In the genomic region with DNA sequence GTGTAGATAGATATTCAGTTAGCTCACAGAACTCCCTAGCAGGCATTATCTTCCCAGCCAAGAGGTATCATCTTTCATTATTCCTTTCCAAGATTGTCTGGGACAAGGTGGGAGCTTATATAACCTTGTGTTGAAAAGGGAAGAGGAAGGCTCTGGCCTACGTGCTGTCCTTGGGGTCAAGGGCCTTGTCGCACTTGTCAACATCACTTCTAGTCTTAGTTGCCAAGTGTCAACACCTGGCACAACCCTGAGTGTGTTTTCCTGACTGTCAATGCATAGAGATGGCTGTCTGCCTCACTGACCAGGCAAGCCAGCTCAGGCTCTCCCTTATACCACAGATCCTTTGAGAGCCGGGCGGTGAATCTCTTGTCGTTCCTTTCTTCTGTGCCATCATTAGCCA, we compare ENCODE assay signal across 18 cellular contexts.
DNase-seq lines count a peak whose midpoint lies in the region; ATAC-seq and TF ChIP-seq lines count a peak whose summit lies in the region.
"Had no signal": no experiment of that assay in that cellular context is flagged by ENCODE, and none has a peak within 500 bp of the region (broad histone marks: within the 10 kb centered on the region; RNA-seq: fewer than 3 reads in every experiment).

No MANE protein-coding gene starts in this region.

- POLR2A ChIA-PET in PC-3 (lab: Charles Lee; ENCODE audit: unreplicated experiment), result no interaction called here

- no peaks in the 10 kb centered on the region for H4K20me1 ChIP-seq in PC-3 (ENCODE audit: low read length)

- no peaks in the 10 kb centered on the region for H3K9me2 ChIP-seq in PC-3 (replicated peaks; ENCODE audit: low read length)

- no peaks in the 10 kb centered on the region for H3K79me2 ChIP-seq in PC-3 (ENCODE audit: low read length)

- no peak overlapping the region for H2AFZ ChIP-seq in PC-3 (ENCODE audit: low read length)

- BruUV-seq in PC-3 (replicated peaks; lab: Mats Ljungman, UMichigan), result no TSS peak

- H3F3A ChIP-seq in PC-3 (ENCODE audit: low read length, unreplicated experiment), result no peaks in the 10 kb centered on the region

- TF ChIP-seq CTCF in PC-3 (conservative IDR thresholded peaks at IDR 0.05; ENCODE audit: low read depth, low read length), result no peak
- TF ChIP-seq CTCF in gastrocnemius medialis (IDR thresholded peaks at IDR 0.05 in 4 of 5, conservative IDR thresholded peaks at IDR 0.05 in 1 of 5), result no peak

- DNase-seq in DMS53 (lab: John Stamatoyannopoulos, UW) (peak; percentile 47), DMS53 treated with DMSO at 0.1 percent for 48 hours (lab: John Stamatoyannopoulos, UW; ENCODE audit: unreplicated experiment) (no peak), PC-3 (no peak), left cardiac atrium (no peak), gastrocnemius medialis (peak in 1 of 2 donors; percentile 12), GF-D8 (lab: John Stamatoyannopoulos, UW) (no peak), DMS114 treated with DMSO at 0.1 percent for 48 hours (lab: John Stamatoyannopoulos, UW; ENCODE audit: unreplicated experiment) (no peak), NCI-H345 (lab: John Stamatoyannopoulos, UW) (no peak)
- DNase-seq: Calu3; CD4-positive, alpha-beta memory T cell; GDM1; GOT3; KBM-7; NCI-H1436; NCI-H2029; NCI-H82 had no signal

- H3K4me3 ChIP-seq in PC-3 (ENCODE audit: low read length) (no peak overlapping the region), gastrocnemius medialis (no peak overlapping the region)
- H3K4me3 ChIP-seq: SK-N-MC had no signal

- H3K36me3 ChIP-seq in PC-3 (ENCODE audit: low read depth, low read length) (no peaks in the 10 kb centered on the region), gastrocnemius medialis (no peaks in the 10 kb centered on the region)

- no peak overlapping the region for H3K27ac ChIP-seq in PC-3 (ENCODE audit: low read length)
- H3K27ac ChIP-seq in gastrocnemius medialis, result peak overlapping the region; percentile 20 to 37 (median 34)
- H3K27ac ChIP-seq: 22Rv1, SK-N-MC had no signal

- H3K9me3 ChIP-seq in PC-3 (ENCODE audit: low read length), result no peaks in the 10 kb centered on the region
- no peaks in the 10 kb centered on the region for H3K9me3 ChIP-seq in gastrocnemius medialis

- CTCF ChIA-PET in PC-3 (lab: Charles Lee), result no interaction called here

- H3K4me1 ChIP-seq in PC-3 (ENCODE audit: insufficient read depth, low read length) (peaks cover 14% of the 10 kb centered on the region), gastrocnemius medialis (peaks cover 6 to 18% of the 10 kb centered on the region in 2 donors)

- in situ Hi-C loops in gastrocnemius medialis (cut with MboI; ENCODE audit: low sequenced_read_pairs in 4 of 4), result no loop called here

- H3K27me3 ChIP-seq in PC-3 (ENCODE audit: low read length) (no peaks in the 10 kb centered on the region), gastrocnemius medialis (no peaks in the 10 kb centered on the region)

- no peak for TF ChIP-seq POLR2A in gastrocnemius medialis (IDR thresholded peaks at IDR 0.05)

- peak overlapping the region; percentile 18; the same call in 1 of the 2 replicates for H3K4me2 ChIP-seq in PC-3 (ENCODE audit: low read length)

- intact Hi-C loops in PC-3 (cut with micrococcal nuclease), result no loop called here
- intact Hi-C loops in left cardiac atrium (cut with DNase I), result no loop called here
- intact Hi-C loops in gastrocnemius medialis (cut with DNase I; ENCODE audit: low total_unique reads), result no loop called here

- ATAC-seq in PC-3 (peak; percentile 59), left cardiac atrium (peak; percentile 71 to 94), gastrocnemius medialis (peak; percentile 62 to 75)

- no peak overlapping the region for H3K9ac ChIP-seq in PC-3 (ENCODE audit: low read length)
